Comparison of ENCODE assay signal across 19 cellular contexts in the genomic region with DNA sequence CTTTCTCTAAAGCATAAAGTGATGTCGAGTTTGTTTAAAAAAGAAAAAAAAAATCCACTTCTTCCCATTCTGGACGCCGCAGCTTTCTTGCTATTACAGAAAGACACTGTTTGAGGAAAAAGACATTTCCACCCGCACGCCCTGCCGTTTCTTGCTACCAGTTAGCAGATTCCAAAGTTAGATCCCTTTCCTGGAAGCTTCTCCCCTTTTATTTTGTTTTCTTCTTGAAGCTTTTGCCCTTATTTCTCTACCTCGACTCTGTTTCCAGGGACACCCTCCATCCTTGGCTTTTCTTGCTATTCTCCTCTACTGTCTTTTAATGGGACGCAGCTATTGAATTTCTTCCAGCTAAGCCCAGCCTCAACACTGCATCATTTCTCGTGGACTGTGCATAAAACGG. TPM values are rescaled to one million over a fixed set of nuclear protein-coding genes. Genes with fewer than 3 reads are reported as not detected.
A peak's percentile ranks its signal among the peaks of the same experiment; 100 is the strongest.
DNase-seq lines count a peak whose midpoint lies in the region; ATAC-seq, FAIRE-seq and TF ChIP-seq lines count a peak whose summit lies in the region.
"Had no signal": no experiment of that assay in that cellular context is flagged by ENCODE, and none has a peak within 500 bp of the region (broad histone marks: within the 10 kb centered on the region; RNA-seq: fewer than 3 reads in every experiment).

No MANE protein-coding gene starts in this region.

- H4K20me1 ChIP-seq in astrocyte (ENCODE audit: insufficient read depth, low read length) = no peaks in the 10 kb centered on the region

- H3K9me3 ChIP-seq in astrocyte (ENCODE audit: insufficient read depth, low read depth, low read length) = no peaks in the 10 kb centered on the region
- no peaks in the 10 kb centered on the region for H3K9me3 ChIP-seq in iPS-18c (ENCODE audit: control insufficient read depth, insufficient read depth, low read length)
- H3K9me3 ChIP-seq in CD4-positive, alpha-beta T cell (ENCODE audit: control insufficient read depth, low read length) = no peaks in the 10 kb centered on the region
- H3K9me3 ChIP-seq: heart left ventricle, upper lobe of left lung had no signal

- peaks cover 27% of the 10 kb centered on the region for H3K27me3 ChIP-seq in astrocyte (ENCODE audit: insufficient read depth, low read length)
- H3K27me3 ChIP-seq in CD4-positive, alpha-beta T cell (ENCODE audit: control insufficient read depth, insufficient read depth, low read length) = peaks cover 42% of the 10 kb centered on the region

- no peaks in the 10 kb centered on the region for H3K36me3 ChIP-seq in astrocyte (ENCODE audit: insufficient read depth, low read length)
- H3K36me3 ChIP-seq: heart left ventricle, upper lobe of left lung had no signal

- intact Hi-C loops in CD4-positive, alpha-beta T cell (cut with DNase I, micrococcal nuclease) = no loop called here

- H3K4me1 Mint-ChIP-seq in astrocyte (ENCODE audit: low read depth, unreplicated experiment) = peaks cover 2% of the 10 kb centered on the region
- H3K4me1 Mint-ChIP-seq in activated T-cell treated with anti-CD3 and anti-CD28 coated beads, Interleukin-2, amount 50 U/mL, for 4 hours (ENCODE audit: low read depth) = peaks cover 18% of the 10 kb centered on the region
- H3K4me1 Mint-ChIP-seq in CD4-positive, alpha-beta T cell (ENCODE audit: low read depth) = peaks cover 10% of the 10 kb centered on the region

- POLR2A ChIA-PET in CD4-positive, alpha-beta T cell (lab: Charles Lee) = no interaction called here

- CTCF ChIA-PET in CD4-positive, alpha-beta T cell (lab: Charles Lee) = no interaction called here

- peaks cover 35% of the 10 kb centered on the region for H3K27me3 Mint-ChIP-seq in astrocyte (ENCODE audit: low read depth, unreplicated experiment)
- H3K27me3 Mint-ChIP-seq in activated T-cell treated with anti-CD3 and anti-CD28 coated beads, Interleukin-2, amount 50 U/mL, for 4 hours (ENCODE audit: low read depth) = peaks cover 43% of the 10 kb centered on the region
- peaks cover 58% of the 10 kb centered on the region for H3K27me3 Mint-ChIP-seq in CD4-positive, alpha-beta T cell

- FAIRE-seq in astrocyte (lab: Jason Lieb, UNC) = no peak

- H2AFZ ChIP-seq in astrocyte (ENCODE audit: low read depth, low read length) = peak overlapping the region; percentile 22

- H3K27ac Mint-ChIP-seq in astrocyte (ENCODE audit: unreplicated experiment) = no peak overlapping the region
- H3K27ac Mint-ChIP-seq in CD4-positive, alpha-beta T cell = no peak overlapping the region
- H3K27ac Mint-ChIP-seq: activated naive CD8-positive, alpha-beta T cell treated with anti-CD3 and anti-CD28 coated beads for 36 hours; memory B cell had no signal

- no peaks in the 10 kb centered on the region for H3K36me3 Mint-ChIP-seq in astrocyte (ENCODE audit: low read depth, unreplicated experiment)
- no peaks in the 10 kb centered on the region for H3K36me3 Mint-ChIP-seq in activated T-cell treated with anti-CD3 and anti-CD28 coated beads, Interleukin-2, amount 50 U/mL, for 4 hours (ENCODE audit: insufficient read depth)
- H3K36me3 Mint-ChIP-seq in CD4-positive, alpha-beta T cell (ENCODE audit: low read depth) = no peaks in the 10 kb centered on the region
- H3K36me3 Mint-ChIP-seq: activated naive CD8-positive, alpha-beta T cell treated with anti-CD3 and anti-CD28 coated beads for 36 hours; memory B cell had no signal

- peaks cover 14% of the 10 kb centered on the region for H3K4me1 ChIP-seq in astrocyte (ENCODE audit: insufficient read depth, low read length)

- H3K9ac ChIP-seq in astrocyte (ENCODE audit: low read length) = peak overlapping the region; percentile 44

- H3K4me3 Mint-ChIP-seq in astrocyte (ENCODE audit: unreplicated experiment) = peak overlapping the region; percentile 87
- no peak overlapping the region for H3K4me3 Mint-ChIP-seq in activated T-cell treated with anti-CD3 and anti-CD28 coated beads, Interleukin-2, amount 50 U/mL, for 4 hours
- no peak overlapping the region for H3K4me3 Mint-ChIP-seq in CD4-positive, alpha-beta T cell
- H3K4me3 Mint-ChIP-seq: activated naive CD8-positive, alpha-beta T cell treated with anti-CD3 and anti-CD28 coated beads for 36 hours; memory B cell had no signal

- no peak for TF ChIP-seq CTCF in astrocyte (IDR thresholded peaks at IDR 0.05; ENCODE audit: insufficient read depth, low read depth, low read length)
- TF ChIP-seq CTCF in CD4-positive, alpha-beta T cell (IDR thresholded peaks at IDR 0.05) = no peak

- no peaks in the 10 kb centered on the region for H3K79me2 ChIP-seq in astrocyte (ENCODE audit: insufficient read depth, low read length)

- H3K9me3 Mint-ChIP-seq in astrocyte (ENCODE audit: unreplicated experiment) = no peaks in the 10 kb centered on the region
- H3K9me3 Mint-ChIP-seq in activated T-cell treated with anti-CD3 and anti-CD28 coated beads, Interleukin-2, amount 50 U/mL, for 4 hours = no peaks in the 10 kb centered on the region
- peaks cover 2% of the 10 kb centered on the region for H3K9me3 Mint-ChIP-seq in CD4-positive, alpha-beta T cell
- H3K9me3 Mint-ChIP-seq: activated naive CD8-positive, alpha-beta T cell treated with anti-CD3 and anti-CD28 coated beads for 36 hours; memory B cell had no signal

- no peak overlapping the region for H3K27ac ChIP-seq in astrocyte (ENCODE audit: low read depth, low read length)
- peak overlapping the region; percentile 77 for H3K27ac ChIP-seq in substantia nigra (ENCODE audit: low read depth, low read length, poor library complexity, severe bottlenecking)
- no peak overlapping the region for H3K27ac ChIP-seq in CD4-positive, alpha-beta T cell (ENCODE audit: low read depth, low read length)
- H3K27ac ChIP-seq: heart left ventricle, upper lobe of left lung had no signal

- DNase-seq in NCI-H748 (lab: John Stamatoyannopoulos, UW; ENCODE audit: unreplicated experiment) (peak; percentile 35), NCI-H748 treated with DMSO at 0.1 percent for 48 hours (lab: John Stamatoyannopoulos, UW) (no peak), astrocyte (ENCODE audit: low read depth) (no peak), substantia nigra (lab: John Stamatoyannopoulos, UW) (peak in 3 of 49 donors; percentile 7 to 56 (median 53))
- no peak for DNase-seq in activated T-cell treated with anti-CD3 and anti-CD28 coated beads, Interleukin-2, amount 50 U/mL, for 4 hours
- no peak for DNase-seq in CD4-positive, alpha-beta T cell
- DNase-seq: 8988T; activated CD8-positive, alpha-beta memory T cell treated with anti-CD3 and anti-CD28 coated beads for 24 hours; activated naive CD8-positive, alpha-beta T cell treated with anti-CD3 and anti-CD28 coated beads for 36 hours; DMS79; effector CD4-positive, alpha-beta T cell; heart left ventricle; Karpas-422; NCI-H2107; T-helper 9 cell; upper lobe of left lung had no signal

- H3K4me3 ChIP-seq in astrocyte (ENCODE audit: insufficient read depth, low read depth, low read length) (no peak overlapping the region), iPS-18c (ENCODE audit: insufficient read depth, low read depth, low read length) (peak overlapping the region; percentile 67; the same call in 1 of the 2 replicates)

- peak overlapping the region; percentile 97 for H3K4me2 ChIP-seq in astrocyte (ENCODE audit: low read length)

- no peak for ATAC-seq in activated T-cell treated with anti-CD3 and anti-CD28 coated beads, Interleukin-2, amount 50 U/mL, for 4 hours
- ATAC-seq in CD4-positive, alpha-beta T cell (ENCODE audit: poor library complexity) = no peak
- ATAC-seq in HG03457 (IDR thresholded peaks at IDR 0.05; ENCODE audit: unreplicated experiment) = no peak
- ATAC-seq: heart left ventricle had no signal

RNA-seq across cellular contexts. Expression of a gene that starts 1.5 kb away (rescaled TPM):
- total RNA-seq in astrocyte = 0.27 and 0.53 TPM in 2 replicates
- total RNA-seq in activated T-cell treated with anti-CD3 and anti-CD28 coated beads, Interleukin-2, amount 50 U/mL, for 4 hours = not detected
- not detected for total RNA-seq in CD4-positive, alpha-beta T cell
- total RNA-seq: activated naive CD8-positive, alpha-beta T cell treated with anti-CD3 and anti-CD28 coated beads for 36 hours; upper lobe of left lung had no signal
